22 cellular contexts compared by ENCODE assay signal in the genomic region with DNA sequence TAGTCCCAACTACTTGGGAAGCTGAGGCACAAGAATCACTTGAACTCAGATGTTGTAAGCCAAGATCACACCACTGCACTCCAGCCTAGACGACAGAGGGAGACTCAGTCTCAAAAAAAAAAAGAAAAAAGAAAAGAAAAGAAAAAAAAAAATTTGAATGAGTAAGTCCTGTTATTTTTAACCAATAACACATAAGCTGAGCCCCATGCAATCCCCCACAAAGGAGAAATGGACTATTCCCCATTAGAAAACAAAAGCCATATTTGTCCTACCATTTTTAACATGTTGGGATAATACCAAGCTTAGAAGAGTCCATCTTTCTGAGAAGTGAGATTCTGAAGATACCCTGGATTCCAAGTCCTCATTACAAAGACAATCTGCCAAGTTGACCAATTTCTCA. TPM values are rescaled to one million over a fixed set of nuclear protein-coding genes. Genes with fewer than 3 reads are reported as not detected.
DNase-seq lines count a peak whose midpoint lies in the region; ATAC-seq lines count a peak whose summit lies in the region.
"Had no signal": no experiment of that assay in that cellular context is flagged by ENCODE, and none has a peak within 500 bp of the region (broad histone marks: within the 10 kb centered on the region; RNA-seq: fewer than 3 reads in every experiment).

No MANE protein-coding gene starts in this region.

- peak overlapping the region; percentile 44 for H3K27ac Mint-ChIP-seq in activated T-cell treated with anti-CD3 and anti-CD28 coated beads, Interleukin-2, amount 50 U/mL, for 72 hours
- peak overlapping the region; percentile 8 for H3K27ac Mint-ChIP-seq in T-helper 17 cell
- H3K27ac Mint-ChIP-seq in memory B cell: peak overlapping the region; percentile 24

- H3K36me3 Mint-ChIP-seq in activated T-cell treated with anti-CD3 and anti-CD28 coated beads, Interleukin-2, amount 50 U/mL, for 72 hours (ENCODE audit: insufficient read depth in 2 of 2): peaks cover 8 to 20% of the 10 kb centered on the region in 2 donors
- peaks cover 40% of the 10 kb centered on the region for H3K36me3 Mint-ChIP-seq in activated T-cell treated with anti-CD3 and anti-CD28 coated beads, Interleukin-2, amount 50 U/mL, for 4 hours (ENCODE audit: insufficient read depth)
- H3K36me3 Mint-ChIP-seq in T-helper 17 cell (ENCODE audit: low read depth) (peaks cover 10% of the 10 kb centered on the region), memory B cell (peaks cover 37% of the 10 kb centered on the region)

- ATAC-seq in activated T-cell treated with anti-CD3 and anti-CD28 coated beads, Interleukin-2, amount 50 U/mL, for 72 hours (replicated peaks in 1 of 2): no peak
- ATAC-seq in activated T-cell treated with anti-CD3 and anti-CD28 coated beads, Interleukin-2, amount 50 U/mL, for 4 hours: no peak
- no peak for ATAC-seq in T-helper 17 cell
- ATAC-seq in memory B cell (ENCODE audit: low read depth): no peak
- no peak for ATAC-seq in HG03175 (IDR thresholded peaks at IDR 0.05; ENCODE audit: unreplicated experiment)

- H3K9me3 Mint-ChIP-seq in activated T-cell treated with anti-CD3 and anti-CD28 coated beads, Interleukin-2, amount 50 U/mL, for 72 hours: no peaks in the 10 kb centered on the region
- H3K9me3 Mint-ChIP-seq in activated T-cell treated with anti-CD3 and anti-CD28 coated beads, Interleukin-2, amount 50 U/mL, for 4 hours: no peaks in the 10 kb centered on the region
- no peaks in the 10 kb centered on the region for H3K9me3 Mint-ChIP-seq in memory B cell
- H3K9me3 Mint-ChIP-seq: CD4-positive, alpha-beta memory T cell had no signal

- no peak for DNase-seq in activated T-cell treated with anti-CD3 and anti-CD28 coated beads, Interleukin-2, amount 50 U/mL, for 72 hours
- no peak for DNase-seq in activated T-cell treated with anti-CD3 and anti-CD28 coated beads, Interleukin-2, amount 50 U/mL, for 4 hours
- DNase-seq in T-helper 17 cell (no peak), memory B cell (ENCODE audit: low spot score in 2 of 2) (no peak)
- no peak for DNase-seq in activated CD8-positive, alpha-beta memory T cell treated with anti-CD3 and anti-CD28 coated beads, Interleukin-2, amount 50 U/mL, for 4 hours
- DNase-seq in activated CD4-positive, alpha-beta T cell treated with anti-CD3 and anti-CD28 coated beads for 4 hours: no peak
- DNase-seq: AML-193; CD4-positive, alpha-beta memory T cell; COR-L47; DMS53; KG1; MG63; NCI-H1105 treated with DMSO at 0.1 percent for 48 hours; NCI-H146; NCI-H2029 treated with DMSO at 0.1 percent for 48 hours; NCI-H2227 treated with DMSO at 0.1 percent for 48 hours; NCI-H510A; NCI-H69; Right ventricle myocardium superior; RPMI8226 had no signal

- no peak overlapping the region for H3K4me3 Mint-ChIP-seq in activated T-cell treated with anti-CD3 and anti-CD28 coated beads, Interleukin-2, amount 50 U/mL, for 72 hours
- H3K4me3 Mint-ChIP-seq in activated T-cell treated with anti-CD3 and anti-CD28 coated beads, Interleukin-2, amount 50 U/mL, for 4 hours: no peak overlapping the region
- H3K4me3 Mint-ChIP-seq in T-helper 17 cell: no peak overlapping the region
- no peak overlapping the region for H3K4me3 Mint-ChIP-seq in memory B cell
- H3K4me3 Mint-ChIP-seq: CD4-positive, alpha-beta memory T cell had no signal

- no peaks in the 10 kb centered on the region for H3K27me3 Mint-ChIP-seq in activated T-cell treated with anti-CD3 and anti-CD28 coated beads, Interleukin-2, amount 50 U/mL, for 72 hours (ENCODE audit: low read depth)
- H3K27me3 Mint-ChIP-seq in activated T-cell treated with anti-CD3 and anti-CD28 coated beads, Interleukin-2, amount 50 U/mL, for 4 hours (ENCODE audit: low read depth): no peaks in the 10 kb centered on the region
- no peaks in the 10 kb centered on the region for H3K27me3 Mint-ChIP-seq in T-helper 17 cell
- H3K27me3 Mint-ChIP-seq in memory B cell: no peaks in the 10 kb centered on the region
- H3K27me3 Mint-ChIP-seq: CD4-positive, alpha-beta memory T cell had no signal

- H3K4me1 Mint-ChIP-seq in activated T-cell treated with anti-CD3 and anti-CD28 coated beads, Interleukin-2, amount 50 U/mL, for 72 hours (ENCODE audit: low read depth): no peaks in the 10 kb centered on the region
- H3K4me1 Mint-ChIP-seq in activated T-cell treated with anti-CD3 and anti-CD28 coated beads, Interleukin-2, amount 50 U/mL, for 4 hours (ENCODE audit: low read depth): no peaks in the 10 kb centered on the region
- H3K4me1 Mint-ChIP-seq in T-helper 17 cell (peaks cover 11% of the 10 kb centered on the region), memory B cell (no peaks in the 10 kb centered on the region)

- no peaks in the 10 kb centered on the region for H3K9me3 ChIP-seq in T-helper 17 cell (ENCODE audit: control insufficient read depth, low read length, poor library complexity, severe bottlenecking)
- H3K9me3 ChIP-seq: BLaER1 treated with 17β-estradiol and CSF1 and Interleukin-3, amounts not matched to agents 10 nM and 100 nM; MG63 had no signal

RNA-seq across cellular contexts. Expression of a gene that starts 32.4 kb away (rescaled TPM):
- 10 to 100 TPM; 25.9 to 28.2 TPM for total RNA-seq in activated T-cell treated with anti-CD3 and anti-CD28 coated beads, Interleukin-2, amount 50 U/mL, for 72 hours
- total RNA-seq in activated T-cell treated with anti-CD3 and anti-CD28 coated beads, Interleukin-2, amount 50 U/mL, for 4 hours: 10 to 100 TPM; 19.6 to 21.7 (median 20.6) TPM
- 10 to 100 TPM; 24.2 to 30.0 TPM for total RNA-seq in T-helper 17 cell

RNA-seq across cellular contexts. Expression of a gene that starts 58.9 kb away (rescaled TPM):
- total RNA-seq in activated T-cell treated with anti-CD3 and anti-CD28 coated beads, Interleukin-2, amount 50 U/mL, for 72 hours: 10 to 100 TPM; 17.9 to 18.5 TPM
- total RNA-seq in activated T-cell treated with anti-CD3 and anti-CD28 coated beads, Interleukin-2, amount 50 U/mL, for 4 hours: 1 to 10 TPM; 6.9 to 8.5 (median 7.0) TPM
- total RNA-seq in T-helper 17 cell: 1 to 10 TPM; 4.1 to 4.7 TPM
